ENCODE assay signal across 12 cellular contexts in the genomic region with DNA sequence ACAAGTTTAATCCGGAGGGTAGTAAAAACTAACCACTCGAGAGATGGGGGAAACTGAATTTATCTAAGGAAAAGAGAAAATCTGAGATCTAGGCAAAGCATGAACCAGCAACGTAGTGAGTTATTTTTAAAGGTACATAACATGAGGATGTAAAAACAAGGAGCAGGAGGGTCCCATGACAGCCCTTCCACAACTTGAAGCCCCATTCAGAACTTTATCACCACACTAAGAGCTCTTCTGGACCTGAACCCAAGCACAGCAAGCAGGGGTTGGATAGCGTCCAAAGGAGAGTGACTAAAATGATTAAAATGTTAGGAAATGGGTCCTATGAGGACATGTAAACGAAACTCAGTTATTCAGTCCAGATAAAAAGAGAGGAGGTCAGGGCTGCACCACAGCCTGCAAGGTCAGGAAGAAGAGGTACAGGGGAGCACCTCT. TPM values are rescaled to one million over a fixed set of nuclear protein-coding genes. Genes with fewer than 3 reads are reported as not detected.
DNase-seq lines count a peak whose midpoint lies in the region; ATAC-seq, FAIRE-seq and TF ChIP-seq lines count a peak whose summit lies in the region.
"Had no signal": no experiment of that assay in that cellular context is flagged by ENCODE, and none has a peak within 500 bp of the region (broad histone marks: within the 10 kb centered on the region; RNA-seq: fewer than 3 reads in every experiment).

No MANE protein-coding gene starts in this region.

- H3K4me1 ChIP-seq in HEK293 (ENCODE audit: control insufficient read depth, insufficient read depth, low read length) (peaks cover 54% of the 10 kb centered on the region), astrocyte (ENCODE audit: insufficient read depth, low read length) (peaks cover 83% of the 10 kb centered on the region), right cardiac atrium (ENCODE audit: control insufficient read depth, insufficient read depth, low read length) (peaks cover 21% of the 10 kb centered on the region), thyroid gland (peaks cover 75 to 90% of the 10 kb centered on the region in 2 donors)

- H3K9me3 ChIP-seq in HEK293 (ENCODE audit: control insufficient read depth, insufficient read depth, low read depth, low read length) (no peaks in the 10 kb centered on the region), astrocyte (ENCODE audit: insufficient read depth, low read depth, low read length) (no peaks in the 10 kb centered on the region), right cardiac atrium (ENCODE audit: control insufficient read depth, low read length) (no peaks in the 10 kb centered on the region), thyroid gland (no peaks in the 10 kb centered on the region)

- H3K36me3 ChIP-seq in HEK293 (ENCODE audit: control insufficient read depth in 2 of 2, insufficient read depth in 1 of 2, low read length in 2 of 2) (no peaks in the 10 kb centered on the region), astrocyte (ENCODE audit: insufficient read depth, low read length) (peaks cover 2% of the 10 kb centered on the region), thyroid gland (no peaks in the 10 kb centered on the region)

- peak; percentile 74 to 75 for ATAC-seq in right cardiac atrium
- no peak for ATAC-seq in activated CD4-positive, CD25-positive, alpha-beta regulatory T cell treated with anti-CD3 and anti-CD28 coated beads, Interleukin-2, amount 50 U/mL, for 24 hours
- ATAC-seq: GM12878 had no signal

- H3K27ac ChIP-seq in HEK293 (ENCODE audit: extremely low read depth, low read depth, low read length) (no peak overlapping the region; the same call in 1 of the 2 replicates), astrocyte (ENCODE audit: low read depth, low read length) (peak overlapping the region; percentile 80), right cardiac atrium (ENCODE audit: low read length) (no peak overlapping the region), thyroid gland (peak overlapping the region; percentile 63 to 82 (median 64))

- FAIRE-seq in astrocyte (lab: Jason Lieb, UNC), result peak; percentile 94
- FAIRE-seq: GM12878 had no signal

- intact Hi-C loops in right cardiac atrium (cut with DNase I), result no loop called here
- intact Hi-C loops in thyroid gland (cut with DNase I), result no loop called here

- H3K27me3 ChIP-seq in astrocyte (ENCODE audit: insufficient read depth, low read length), result no peaks in the 10 kb centered on the region
- no peaks in the 10 kb centered on the region for H3K27me3 ChIP-seq in right cardiac atrium (ENCODE audit: control insufficient read depth, insufficient read depth)
- H3K27me3 ChIP-seq in thyroid gland, result no peaks in the 10 kb centered on the region

- peaks cover 50% of the 10 kb centered on the region for H4K20me1 ChIP-seq in astrocyte (ENCODE audit: insufficient read depth, low read length)

- no peak for TF ChIP-seq POLR2A in thyroid gland (IDR thresholded peaks at IDR 0.05)

- H3K27ac Mint-ChIP-seq in astrocyte (ENCODE audit: unreplicated experiment), result peak overlapping the region; percentile 14
- H3K27ac Mint-ChIP-seq: activated naive CD8-positive, alpha-beta T cell treated with anti-CD3 and anti-CD28 coated beads, Interleukin-2, amount 10 ng/mL, durations not matched to agents 7 days and 5 days had no signal

- no peaks in the 10 kb centered on the region for H3K36me3 Mint-ChIP-seq in astrocyte (ENCODE audit: low read depth, unreplicated experiment)
- H3K36me3 Mint-ChIP-seq: activated naive CD8-positive, alpha-beta T cell treated with anti-CD3 and anti-CD28 coated beads, Interleukin-2, amount 10 ng/mL, durations not matched to agents 7 days and 5 days had no signal

- DNase-seq in astrocyte (ENCODE audit: low read depth) (peak; percentile 88), right cardiac atrium (peak in 1 of 3 donors; percentile 50), thyroid gland (peak; percentile 52 to 67), medulla oblongata (ENCODE audit: extremely low spot score) (no peak), NCI-H2107 treated with DMSO at 0.1 percent for 48 hours (lab: John Stamatoyannopoulos, UW; ENCODE audit: unreplicated experiment) (no peak), NCI-H82 treated with DMSO at 0.1 percent for 48 hours (lab: John Stamatoyannopoulos, UW; ENCODE audit: unreplicated experiment) (no peak)
- DNase-seq: activated naive CD8-positive, alpha-beta T cell treated with anti-CD3 and anti-CD28 coated beads, Interleukin-2, amount 10 ng/mL, durations not matched to agents 7 days and 5 days; KBM-7; NCI-H82 had no signal

- H3K4me2 ChIP-seq in astrocyte (ENCODE audit: low read length), result peak overlapping the region; percentile 73

- H3K4me3 ChIP-seq in HEK293 (ENCODE audit: low read depth, low read length), result no peak overlapping the region
- peak overlapping the region; percentile 31 for H3K4me3 ChIP-seq in astrocyte (ENCODE audit: insufficient read depth, low read depth, low read length)
- no peak overlapping the region for H3K4me3 ChIP-seq in right cardiac atrium (ENCODE audit: low read length)
- no peak overlapping the region for H3K4me3 ChIP-seq in thyroid gland (replicated peaks in 1 of 3)
- H3K4me3 ChIP-seq: GM12878 had no signal

- POLR2A ChIA-PET in HEK293 (lab: Yijun Ruan, JAX), result interaction anchor here (0.6 to 0.8 kb wide), 2 partner anchors 52 to 229 kb away, joined by 3 to 5 read pairs; no protein-coding TSS in a partner anchor

- H3K79me2 ChIP-seq in astrocyte (ENCODE audit: insufficient read depth, low read length), result peaks cover 91% of the 10 kb centered on the region

- H3K4me1 Mint-ChIP-seq in astrocyte (ENCODE audit: low read depth, unreplicated experiment), result peaks cover 75% of the 10 kb centered on the region
- H3K4me1 Mint-ChIP-seq: activated naive CD8-positive, alpha-beta T cell treated with anti-CD3 and anti-CD28 coated beads, Interleukin-2, amount 10 ng/mL, durations not matched to agents 7 days and 5 days had no signal

- peak overlapping the region; percentile 56 for H3K9ac ChIP-seq in astrocyte (ENCODE audit: low read length)

- no peak overlapping the region for H2AFZ ChIP-seq in astrocyte (ENCODE audit: low read depth, low read length)

- no peaks in the 10 kb centered on the region for H3K27me3 Mint-ChIP-seq in astrocyte (ENCODE audit: low read depth, unreplicated experiment)

- 39% methylated on average over 5 of the region's 5 CpGs for WGBS in right cardiac atrium
- 13 to 20% methylated on average over 5 of the region's 5 CpGs for WGBS in thyroid gland, 2 donors

- TF ChIP-seq CTCF in HEK293 (tag by site-specific recombination; IDR thresholded peaks at IDR 0.05) (no peak), astrocyte (IDR thresholded peaks at IDR 0.05; ENCODE audit: insufficient read depth, low read depth, low read length) (no peak), thyroid gland (IDR thresholded peaks at IDR 0.05) (no peak)

- CTCF ChIA-PET in HEK293 (lab: Yijun Ruan, JAX), result interaction anchor here (0.7 to 1.0 kb wide), 5 partner anchors 14 to 555 kb away, joined by 3 to 4 read pairs (median 3); no protein-coding TSS in a partner anchor

- no peaks in the 10 kb centered on the region for H3K9me3 Mint-ChIP-seq in astrocyte (ENCODE audit: unreplicated experiment)
- H3K9me3 Mint-ChIP-seq: activated naive CD8-positive, alpha-beta T cell treated with anti-CD3 and anti-CD28 coated beads, Interleukin-2, amount 10 ng/mL, durations not matched to agents 7 days and 5 days had no signal

- peak overlapping the region; percentile 6 for H3K4me3 Mint-ChIP-seq in astrocyte (ENCODE audit: unreplicated experiment)
- H3K4me3 Mint-ChIP-seq: activated naive CD8-positive, alpha-beta T cell treated with anti-CD3 and anti-CD28 coated beads, Interleukin-2, amount 10 ng/mL, durations not matched to agents 7 days and 5 days had no signal

TF ChIP-seq in HEK293, 187 proteins besides CTCF, POLR2A, EP300 and RAD21 (continues in another document):
- TF ChIP-seq REPIN1 (tag by site-specific recombination; IDR thresholded peaks at IDR 0.05; ENCODE audit: low read depth) (no peak), SALL2 (tag by site-specific recombination; IDR thresholded peaks at IDR 0.05; ENCODE audit: borderline replicate concordance) (no peak), ZBTB17 (tag by site-specific recombination; IDR thresholded peaks at IDR 0.05) (peak; percentile 52), ZNF658 (tag by site-specific recombination; IDR thresholded peaks at IDR 0.05) (no peak)
- TF ChIP-seq, protein P1, sequence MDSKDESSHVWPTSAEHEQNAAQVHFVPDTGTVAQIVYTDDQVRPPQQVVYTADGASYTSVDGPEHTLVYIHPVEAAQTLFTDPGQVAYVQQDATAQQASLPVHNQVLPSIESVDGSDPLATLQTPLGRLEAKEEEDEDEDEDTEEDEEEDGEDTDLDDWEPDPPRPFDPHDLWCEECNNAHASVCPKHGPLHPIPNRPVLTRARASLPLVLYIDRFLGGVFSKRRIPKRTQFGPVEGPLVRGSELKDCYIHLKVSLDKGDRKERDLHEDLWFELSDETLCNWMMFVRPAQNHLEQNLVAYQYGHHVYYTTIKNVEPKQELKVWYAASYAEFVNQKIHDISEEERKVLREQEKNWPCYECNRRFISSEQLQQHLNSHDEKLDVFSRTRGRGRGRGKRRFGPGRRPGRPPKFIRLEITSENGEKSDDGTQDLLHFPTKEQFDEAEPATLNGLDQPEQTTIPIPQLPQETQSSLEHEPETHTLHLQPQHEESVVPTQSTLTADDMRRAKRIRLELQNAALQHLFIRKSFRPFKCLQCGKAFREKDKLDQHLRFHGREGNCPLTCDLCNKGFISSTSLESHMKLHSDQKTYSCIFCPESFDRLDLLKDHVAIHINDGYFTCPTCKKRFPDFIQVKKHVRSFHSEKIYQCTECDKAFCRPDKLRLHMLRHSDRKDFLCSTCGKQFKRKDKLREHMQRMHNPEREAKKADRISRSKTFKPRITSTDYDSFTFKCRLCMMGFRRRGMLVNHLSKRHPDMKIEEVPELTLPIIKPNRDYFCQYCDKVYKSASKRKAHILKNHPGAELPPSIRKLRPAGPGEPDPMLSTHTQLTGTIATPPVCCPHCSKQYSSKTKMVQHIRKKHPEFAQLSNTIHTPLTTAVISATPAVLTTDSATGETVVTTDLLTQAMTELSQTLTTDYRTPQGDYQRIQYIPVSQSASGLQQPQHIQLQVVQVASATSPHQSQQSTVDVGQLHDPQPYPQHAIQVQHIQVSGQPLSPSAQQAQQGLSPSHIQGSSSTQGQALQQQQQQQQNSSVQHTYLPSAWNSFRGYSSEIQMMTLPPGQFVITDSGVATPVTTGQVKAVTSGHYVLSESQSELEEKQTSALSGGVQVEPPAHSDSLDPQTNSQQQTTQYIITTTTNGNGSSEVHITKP (tag by site-specific recombination; IDR thresholded peaks at IDR 0.05), result peak; percentile 85
- TF ChIP-seq, protein P2, sequence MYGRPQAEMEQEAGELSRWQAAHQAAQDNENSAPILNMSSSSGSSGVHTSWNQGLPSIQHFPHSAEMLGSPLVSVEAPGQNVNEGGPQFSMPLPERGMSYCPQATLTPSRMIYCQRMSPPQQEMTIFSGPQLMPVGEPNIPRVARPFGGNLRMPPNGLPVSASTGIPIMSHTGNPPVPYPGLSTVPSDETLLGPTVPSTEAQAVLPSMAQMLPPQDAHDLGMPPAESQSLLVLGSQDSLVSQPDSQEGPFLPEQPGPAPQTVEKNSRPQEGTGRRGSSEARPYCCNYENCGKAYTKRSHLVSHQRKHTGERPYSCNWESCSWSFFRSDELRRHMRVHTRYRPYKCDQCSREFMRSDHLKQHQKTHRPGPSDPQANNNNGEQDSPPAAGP (tag by site-specific recombination; IDR thresholded peaks at IDR 0.05), result no peak

RNA-seq across cellular contexts. Expression of gene SH3RF1, which starts 16.2 kb away (rescaled TPM):
- total RNA-seq in astrocyte, result 20.8 and 25.9 TPM in 2 replicates
- total RNA-seq in right cardiac atrium, result 10 to 100 TPM in 2 of 4 donors, 1 to 10 TPM in 2; 7.4 to 16.7 (median 9.9) TPM
- polyA plus RNA-seq in right cardiac atrium, result 2.4 TPM
- total RNA-seq in thyroid gland, result 10 to 100 TPM; 29.0 to 41.7 (median 32.5) TPM

Comparison
In these comparisons a context has a peak if more than half of its experiments do, and no peak if none do; other contexts are left out.
1. H3K27ac ChIP-seq: peak in astrocyte (single experiment) and thyroid gland (3 of 3); none in HEK293 (single experiment) and right cardiac atrium (single experiment).
2. DNase-seq: peak in astrocyte (single experiment) and thyroid gland (2 of 2); none in medulla oblongata (single experiment), NCI-H2107 treated with DMSO at 0.1 percent for 48 hours (single experiment) and NCI-H82 treated with DMSO at 0.1 percent for 48 hours (single experiment).
3. ATAC-seq: peak in right cardiac atrium (2 of 2); none in activated CD4-positive, CD25-positive, alpha-beta regulatory T cell treated with anti-CD3 and anti-CD28 coated beads, Interleukin-2, amount 50 U/mL, for 24 hours (0 of 2).